Comparison of ENCODE assay signal across 18 cellular contexts in genomic region chr2:231193216-231193615, GRCh38. TPM values are rescaled to one million over a fixed set of nuclear protein-coding genes. Genes with fewer than 3 reads are reported as not detected.
DNase-seq lines count a peak whose midpoint lies in the region; ATAC-seq and TF ChIP-seq lines count a peak whose summit lies in the region.
"Had no signal": no experiment of that assay in that cellular context is flagged by ENCODE, and none has a peak within 500 bp of the region (broad histone marks: within the 10 kb centered on the region; RNA-seq: fewer than 3 reads in every experiment).

No MANE protein-coding gene starts in this region.

- H2AFZ ChIP-seq in mesenchymal stem cell (ENCODE audit: low read depth, low read length): no peak overlapping the region

- peak overlapping the region; percentile 59 to 70 for H2BK12ac ChIP-seq in mesenchymal stem cell (ENCODE audit: low read length in 2 of 2)

- H3K18ac ChIP-seq in mesenchymal stem cell (ENCODE audit: low read depth in 1 of 2, low read length in 2 of 2): peak overlapping the region; percentile 45 to 75

- DNase-seq in chondrocyte (ENCODE audit: low spot score): no peak
- DNase-seq in mesenchymal stem cell: peak; percentile 57
- DNase-seq in uterus: peak in 1 of 2 donors; percentile 5
- DNase-seq in HCEC 1CT: no peak
- DNase-seq in nephron progenitor cell: no peak
- no peak for DNase-seq in NCI-H1930 (lab: John Stamatoyannopoulos, UW)
- DNase-seq: ACHN, AML-193, DND-41, HFFc6, MM.1S, NCI-H1092 treated with DMSO at 0.1 percent for 48 hours, NCI-H2081 treated with DMSO at 0.1 percent for 48 hours, NCI-H82 had no signal

- no peak overlapping the region for H2AK5ac ChIP-seq in mesenchymal stem cell (ENCODE audit: low read length, severe bottlenecking)

- peak overlapping the region; percentile 73 for H2BK120ac ChIP-seq in mesenchymal stem cell (ENCODE audit: low read depth, low read length)

- no peak for TF ChIP-seq CTCF in chondrocyte (IDR thresholded peaks at IDR 0.05)
- TF ChIP-seq CTCF in uterus (IDR thresholded peaks at IDR 0.05): no peak
- TF ChIP-seq CTCF in nephron progenitor cell (IDR thresholded peaks at IDR 0.05): no peak

- intact Hi-C loops in uterus (cut with DNase I; ENCODE audit: low total_unique reads): loop anchor here (2.0 kb wide), 1 partner anchor 88 kb away; no protein-coding TSS in a partner anchor

- no peaks in the 10 kb centered on the region for H3K36me3 ChIP-seq in mesenchymal stem cell (ENCODE audit: control insufficient read depth in 1 of 2, insufficient read depth in 2 of 2, low read depth in 1 of 2, low read length in 2 of 2)
- H3K36me3 ChIP-seq in rectal smooth muscle tissue (ENCODE audit: control insufficient read depth, insufficient read depth, low read length): no peaks in the 10 kb centered on the region
- H3K36me3 ChIP-seq in uterus: no peaks in the 10 kb centered on the region

- no peak overlapping the region for H3K4me2 ChIP-seq in mesenchymal stem cell (ENCODE audit: low read length, poor library complexity, severe bottlenecking)

- no peaks in the 10 kb centered on the region for H3K79me1 ChIP-seq in mesenchymal stem cell (replicated peaks; ENCODE audit: low read length, poor library complexity, severe bottlenecking)

- H3K4me3 Mint-ChIP-seq in chondrocyte (ENCODE audit: unreplicated experiment) (no peak overlapping the region), nephron progenitor cell (no peak overlapping the region)
- H3K4me3 Mint-ChIP-seq: HFFc6 had no signal

- H2BK5ac ChIP-seq in mesenchymal stem cell (ENCODE audit: low read depth, low read length, poor library complexity, severe bottlenecking): no peak overlapping the region

- peak overlapping the region; percentile 24 to 71 for H3K4ac ChIP-seq in mesenchymal stem cell (ENCODE audit: low read depth in 1 of 2, low read length in 2 of 2)

- no peak overlapping the region for H3K23ac ChIP-seq in mesenchymal stem cell (ENCODE audit: low read length in 2 of 2)

- H3K27me3 Mint-ChIP-seq in chondrocyte (ENCODE audit: low read depth): no peaks in the 10 kb centered on the region
- peaks cover 28% of the 10 kb centered on the region for H3K27me3 Mint-ChIP-seq in nephron progenitor cell (ENCODE audit: low read depth, poor library complexity)

- no peak overlapping the region for H3K27ac ChIP-seq in mesenchymal stem cell (ENCODE audit: low read length, poor library complexity, severe bottlenecking)
- peak overlapping the region; percentile 95 for H3K27ac ChIP-seq in rectal smooth muscle tissue (ENCODE audit: low read depth, low read length)
- peak overlapping the region; percentile 98 for H3K27ac ChIP-seq in uterus
- H3K27ac ChIP-seq: C4-2B, RWPE1 had no signal

- no peak for ATAC-seq in HG03521 (IDR thresholded peaks at IDR 0.05; ENCODE audit: unreplicated experiment)

- H3K9ac ChIP-seq in mesenchymal stem cell (ENCODE audit: low read length) (peak overlapping the region; percentile 86), rectal smooth muscle tissue (ENCODE audit: low read length) (no peak overlapping the region)

- peaks cover 57% of the 10 kb centered on the region for H3K4me1 Mint-ChIP-seq in chondrocyte (ENCODE audit: low read depth)
- peaks cover 39% of the 10 kb centered on the region for H3K4me1 Mint-ChIP-seq in nephron progenitor cell

- H3K27me3 ChIP-seq in mesenchymal stem cell (ENCODE audit: control insufficient read depth in 1 of 2, insufficient read depth in 1 of 2, low read length in 2 of 2) (no peaks in the 10 kb centered on the region), rectal smooth muscle tissue (ENCODE audit: control insufficient read depth, insufficient read depth, low read length) (no peaks in the 10 kb centered on the region), uterus (no peaks in the 10 kb centered on the region)

- H4K91ac ChIP-seq in mesenchymal stem cell (ENCODE audit: low read length): peak overlapping the region; percentile 64

- no peaks in the 10 kb centered on the region for H3K9me3 Mint-ChIP-seq in chondrocyte (ENCODE audit: low read depth)
- peaks cover 12% of the 10 kb centered on the region for H3K9me3 Mint-ChIP-seq in nephron progenitor cell
- H3K9me3 Mint-ChIP-seq: HFFc6 had no signal

- no peak overlapping the region for H2BK15ac ChIP-seq in mesenchymal stem cell (ENCODE audit: low read depth, poor library complexity, severe bottlenecking)

- H3K27ac Mint-ChIP-seq in chondrocyte (ENCODE audit: unreplicated experiment): peak overlapping the region; percentile 69
- no peak overlapping the region for H3K27ac Mint-ChIP-seq in nephron progenitor cell

- H3K4me3 ChIP-seq in mesenchymal stem cell (ENCODE audit: insufficient read depth in 1 of 2, low read depth in 1 of 2, low read length in 2 of 2) (no peak overlapping the region), rectal smooth muscle tissue (ENCODE audit: low read length) (no peak overlapping the region), uterus (no peak overlapping the region)

- 93% methylated on average over 2 of the region's 3 CpGs for WGBS in mesenchymal stem cell

- H3K4me1 ChIP-seq in mesenchymal stem cell (ENCODE audit: control insufficient read depth, insufficient read depth, low read depth, low read length) (peaks cover 26% of the 10 kb centered on the region), rectal smooth muscle tissue (ENCODE audit: control insufficient read depth, insufficient read depth, low read length) (peaks cover 9% of the 10 kb centered on the region), uterus (peaks cover 0 to 12% of the 10 kb centered on the region in 2 donors)

- no peaks in the 10 kb centered on the region for H3K9me3 ChIP-seq in mesenchymal stem cell (ENCODE audit: control insufficient read depth, low read length)
- H3K9me3 ChIP-seq in uterus: no peaks in the 10 kb centered on the region

- H4K8ac ChIP-seq in mesenchymal stem cell (ENCODE audit: low read length): peak overlapping the region; percentile 52

- TF ChIP-seq POLR2A in uterus (IDR thresholded peaks at IDR 0.05): no peak

- H3K36me3 Mint-ChIP-seq in chondrocyte (ENCODE audit: low read depth) (peaks cover 2% of the 10 kb centered on the region), nephron progenitor cell (ENCODE audit: low read depth) (peaks cover 4% of the 10 kb centered on the region)

- H3K14ac ChIP-seq in mesenchymal stem cell (ENCODE audit: low read length in 2 of 2): no peak overlapping the region

RNA-seq across cellular contexts. Expression of gene ARMC9, which starts 5.2 kb away (rescaled TPM):
- total RNA-seq in chondrocyte: 71.6 to 188 TPM (median 187 TPM) in 3 replicates
- polyA plus RNA-seq in mesenchymal stem cell (2013, experiment 1 of 2): 200 TPM
- 202 TPM for polyA plus RNA-seq in mesenchymal stem cell (2013, experiment 2 of 2)
- total RNA-seq in uterus: 10 to 100 TPM; 16.8 to 47.6 (median 39.3) TPM
